ENCODE assay signal across 14 cellular contexts in the genomic region with DNA sequence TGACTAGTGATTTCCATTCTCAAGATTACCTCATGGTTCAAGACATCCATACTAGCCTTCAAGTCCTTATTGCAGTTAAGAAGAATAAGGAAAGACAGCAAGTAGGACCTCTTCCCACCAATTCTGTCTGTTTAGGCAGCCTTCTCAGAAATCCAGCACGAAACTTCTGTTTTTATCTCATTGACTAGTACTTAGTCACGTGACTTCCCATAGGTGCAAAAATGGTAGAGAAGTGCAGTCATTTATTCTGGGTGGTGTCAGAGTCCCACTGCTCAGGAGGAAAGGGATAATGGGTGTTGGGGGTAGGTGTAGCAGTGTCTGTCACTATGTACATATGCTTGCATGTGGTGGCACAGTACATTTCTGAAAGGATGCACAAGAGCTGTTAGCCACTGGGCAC. TPM values are rescaled to one million over a fixed set of nuclear protein-coding genes. Genes with fewer than 3 reads are reported as not detected.
DNase-seq lines count a peak whose midpoint lies in the region; ATAC-seq, FAIRE-seq and TF ChIP-seq lines count a peak whose summit lies in the region.
"Had no signal": no experiment of that assay in that cellular context is flagged by ENCODE, and none has a peak within 500 bp of the region (broad histone marks: within the 10 kb centered on the region; RNA-seq: fewer than 3 reads in every experiment).

No MANE protein-coding gene starts in this region.

- H3K4me1 ChIP-seq in CD8-positive, alpha-beta memory T cell (ENCODE audit: insufficient read depth, low read length): peaks cover 22% of the 10 kb centered on the region
- H3K4me1 ChIP-seq in GM12878 (ENCODE audit: control insufficient read depth, insufficient read depth, low read length) (no peaks in the 10 kb centered on the region), neuronal stem cell (ENCODE audit: control insufficient read depth in 2 of 2, insufficient read depth in 1 of 2, low read depth in 1 of 2, low read length in 2 of 2) (peaks cover 12% of the 10 kb centered on the region in 2 donors)
- H3K4me1 ChIP-seq: SJCRH30 had no signal

- H3K4me3 Mint-ChIP-seq in activated T-cell treated with anti-CD3 and anti-CD28 coated beads, Interleukin-2, amount 50 U/mL, for 24 hours: no peak overlapping the region
- no peak overlapping the region for H3K4me3 Mint-ChIP-seq in CD8-positive, alpha-beta memory T cell
- no peak overlapping the region for H3K4me3 Mint-ChIP-seq in activated CD8-positive, alpha-beta memory T cell treated with anti-CD3 and anti-CD28 coated beads, Interleukin-2, amount 10 ng/mL, durations not matched to agents 7 days and 5 days

- H3K4me2 ChIP-seq in GM12878 (ENCODE audit: control insufficient read depth, insufficient read depth) (no peak overlapping the region), neuronal stem cell (ENCODE audit: insufficient read depth, low read length, poor library complexity, severe bottlenecking) (no peak overlapping the region)

- peaks cover 13% of the 10 kb centered on the region for H3K9me3 Mint-ChIP-seq in activated T-cell treated with anti-CD3 and anti-CD28 coated beads, Interleukin-2, amount 50 U/mL, for 24 hours
- H3K9me3 Mint-ChIP-seq in CD8-positive, alpha-beta memory T cell: peaks cover 4 to 16% (median 15%) of the 10 kb centered on the region in 5 donors
- peaks cover 5% of the 10 kb centered on the region for H3K9me3 Mint-ChIP-seq in activated CD8-positive, alpha-beta memory T cell treated with anti-CD3 and anti-CD28 coated beads, Interleukin-2, amount 10 ng/mL, durations not matched to agents 7 days and 5 days (ENCODE audit: low read depth)

- DNase-seq in activated T-cell treated with anti-CD3 and anti-CD28 coated beads, Interleukin-2, amount 50 U/mL, for 24 hours: no peak
- DNase-seq in activated T-cell treated with anti-CD3 and anti-CD28 coated beads for 4 hours (no peak), GM12878 (ENCODE audit: low read depth, low spot score) (no peak), neuronal stem cell (ENCODE audit: low spot score) (no peak)
- no peak for DNase-seq in CD8-positive, alpha-beta memory T cell
- DNase-seq in activated CD8-positive, alpha-beta memory T cell treated with anti-CD3 and anti-CD28 coated beads, Interleukin-2, amount 10 ng/mL, durations not matched to agents 7 days and 5 days: no peak
- DNase-seq: C1 segment of cervical spinal cord, KG1, NCI-H1436, NCI-H2081, NCI-H82, PC-3, SJCRH30 had no signal

- RAD21 ChIA-PET in GM12878 (lab: Charles Lee; ENCODE audit: unreplicated experiment): no interaction called here

- no peaks in the 10 kb centered on the region for H3K27me3 ChIP-seq in CD8-positive, alpha-beta memory T cell (ENCODE audit: insufficient read depth, low read length, poor library complexity, severe bottlenecking)
- H3K27me3 ChIP-seq in GM12878 (replicated peaks in 1 of 2; ENCODE audit: control insufficient read depth in 2 of 2, insufficient read depth in 2 of 2, low read length in 1 of 2) (no peaks in the 10 kb centered on the region), neuronal stem cell (ENCODE audit: control insufficient read depth in 3 of 3, insufficient read depth in 3 of 3, low read depth in 1 of 3, low read length in 3 of 3) (no peaks in the 10 kb centered on the region)
- H3K27me3 ChIP-seq: SJCRH30 had no signal

- H3K36me3 ChIP-seq in CD8-positive, alpha-beta memory T cell (ENCODE audit: insufficient read depth, low read length): peaks cover 39% of the 10 kb centered on the region
- peaks cover 19 to 54% of the 10 kb centered on the region in 2 experiments for H3K36me3 ChIP-seq in GM12878 (ENCODE audit: control insufficient read depth in 2 of 2, insufficient read depth in 2 of 2, low read length in 1 of 2)
- peaks cover 0 to 20% of the 10 kb centered on the region in 2 donors for H3K36me3 ChIP-seq in neuronal stem cell (replicated peaks in 1 of 2; ENCODE audit: control insufficient read depth in 2 of 2, insufficient read depth in 2 of 2, low read length in 2 of 2)
- H3K36me3 ChIP-seq: SJCRH30 had no signal

- TF ChIP-seq RAD21 in GM12878 (IDR thresholded peaks at IDR 0.05; ENCODE audit: insufficient read depth, low read depth, low read length): no peak

- H3K79me2 ChIP-seq in GM12878 (ENCODE audit: control insufficient read depth, insufficient read depth, low read length): peaks cover 9% of the 10 kb centered on the region

- no peak overlapping the region for H2BK120ac ChIP-seq in neuronal stem cell (ENCODE audit: low read depth, low read length)

- H3K79me1 ChIP-seq in neuronal stem cell (ENCODE audit: low read depth, low read length): no peaks in the 10 kb centered on the region

- POLR2A ChIA-PET in CD8-positive, alpha-beta memory T cell (lab: Charles Lee): no interaction called here
- POLR2A ChIA-PET in GM12878 (lab: Charles Lee): interaction anchor here (0.6 kb wide), 1 partner anchor 150 kb away, joined by 3 read pairs; no protein-coding TSS in a partner anchor

- no peak overlapping the region for H3K14ac ChIP-seq in neuronal stem cell (ENCODE audit: low read length)

- no peaks in the 10 kb centered on the region for H3K9me3 ChIP-seq in CD8-positive, alpha-beta memory T cell (ENCODE audit: low read length)
- H3K9me3 ChIP-seq in GM12878 (replicated peaks; ENCODE audit: control insufficient read depth, insufficient read depth, low read length): no peaks in the 10 kb centered on the region; the same call in 1 of the 3 replicates
- H3K9me3 ChIP-seq in neuronal stem cell (replicated peaks in 1 of 2; ENCODE audit: control insufficient read depth in 2 of 2, insufficient read depth in 1 of 2, low read depth in 1 of 2, low read length in 2 of 2): peaks cover 2 to 24% of the 10 kb centered on the region in 2 donors
- H3K9me3 ChIP-seq: SJCRH30 had no signal

- H3K23ac ChIP-seq in neuronal stem cell (ENCODE audit: low read depth, low read length, poor library complexity): no peak overlapping the region

- no peak overlapping the region for H3K18ac ChIP-seq in neuronal stem cell (ENCODE audit: low read length)

- peak overlapping the region; percentile 70 for H4K8ac ChIP-seq in neuronal stem cell (ENCODE audit: low read depth, low read length)

- no TSS peak for BruUV-seq in GM12878 (replicated peaks; lab: Mats Ljungman, UMichigan)

- in situ Hi-C loops in GM12878 (cut with MboI): no loop called here

- no peak overlapping the region for H2BK5ac ChIP-seq in neuronal stem cell (ENCODE audit: low read length)

- H3K27ac ChIP-seq in CD8-positive, alpha-beta memory T cell (ENCODE audit: low read depth, low read length): no peak overlapping the region
- no peak overlapping the region for H3K27ac ChIP-seq in GM12878 (ENCODE audit: control insufficient read depth, insufficient read depth)
- H3K27ac ChIP-seq in neuronal stem cell (replicated peaks; ENCODE audit: low read length): no peak overlapping the region
- H3K27ac ChIP-seq: SJCRH30 had no signal

- WGBS in GM12878 (ENCODE audit: insufficient coverage, insufficient replicate concordance, low lambda C conversion rate, missing lambda C conversion rate): 92% methylated on average over 2 of the region's 2 CpGs
- WGBS in neuronal stem cell (ENCODE audit: extremely low coverage in 2 of 2, insufficient read length in 2 of 2, insufficient replicate concordance in 1 of 2), 2 donors: no CpG with 5 or more reads among the region's 2 CpGs

- no peak overlapping the region for H3K4ac ChIP-seq in neuronal stem cell (ENCODE audit: low read length)

- ATAC-seq in GM12878: no peak
- ATAC-seq in GM21576 (IDR thresholded peaks at IDR 0.05; ENCODE audit: unreplicated experiment): no peak
- ATAC-seq in activated CD8-positive, alpha-beta memory T cell treated with anti-CD3 and anti-CD28 coated beads, Interleukin-2, amount 10 ng/mL, durations not matched to agents 7 days and 5 days: no peak
- ATAC-seq: PC-3 had no signal

- no peak for TF ChIP-seq CTCF in GM12878 (IDR thresholded peaks at IDR 0.05 in 2 of 3, conservative IDR thresholded peaks at IDR 0.05 in 1 of 3; ENCODE audit: control insufficient read depth in 2 of 3, extremely low read depth in 1 of 3, insufficient read depth in 1 of 3, low read depth in 3 of 3, low read length in 3 of 3)

- H3K4me1 Mint-ChIP-seq in activated T-cell treated with anti-CD3 and anti-CD28 coated beads, Interleukin-2, amount 50 U/mL, for 24 hours (ENCODE audit: low read depth): peaks cover 74% of the 10 kb centered on the region
- peaks cover 77 to 95% (median 79%) of the 10 kb centered on the region in 3 donors for H3K4me1 Mint-ChIP-seq in CD8-positive, alpha-beta memory T cell
- peaks cover 28% of the 10 kb centered on the region for H3K4me1 Mint-ChIP-seq in activated CD8-positive, alpha-beta memory T cell treated with anti-CD3 and anti-CD28 coated beads, Interleukin-2, amount 10 ng/mL, durations not matched to agents 7 days and 5 days

- SMC1A ChIA-PET in GM12878 (lab: Charles Lee; ENCODE audit: uncharacterized antibody, unreplicated experiment): interaction anchor here (1.2 to 3.0 kb wide), 2 partner anchors 45 to 65 kb away, joined by 6 to 10 read pairs; no protein-coding TSS in a partner anchor

- no peak overlapping the region for H2BK12ac ChIP-seq in neuronal stem cell (ENCODE audit: low read length)

- H3K27me3 Mint-ChIP-seq in activated T-cell treated with anti-CD3 and anti-CD28 coated beads, Interleukin-2, amount 50 U/mL, for 24 hours: no peaks in the 10 kb centered on the region
- peaks cover 0 to 3% of the 10 kb centered on the region in 2 donors for H3K27me3 Mint-ChIP-seq in CD8-positive, alpha-beta memory T cell
- no peaks in the 10 kb centered on the region for H3K27me3 Mint-ChIP-seq in activated CD8-positive, alpha-beta memory T cell treated with anti-CD3 and anti-CD28 coated beads, Interleukin-2, amount 10 ng/mL, durations not matched to agents 7 days and 5 days

- H4K91ac ChIP-seq in neuronal stem cell (ENCODE audit: low read depth, low read length, poor library complexity): no peak overlapping the region

- CTCF ChIA-PET in CD8-positive, alpha-beta memory T cell (lab: Charles Lee): no interaction called here
- CTCF ChIA-PET in GM12878 (lab: Yijun Ruan, JAX): no interaction called here
- CTCF ChIA-PET in activated CD8-positive, alpha-beta memory T cell treated with anti-CD3 and anti-CD28 coated beads, Interleukin-2, amount 10 ng/mL, durations not matched to agents 7 days and 5 days (lab: Charles Lee): no interaction called here

- no peak overlapping the region for H2BK15ac ChIP-seq in neuronal stem cell (ENCODE audit: low read length)

- no peak overlapping the region for H2AK5ac ChIP-seq in neuronal stem cell (ENCODE audit: low read depth, low read length)

- no peak overlapping the region for H2AFZ ChIP-seq in GM12878 (ENCODE audit: control insufficient read depth, low read depth, low read length)
- no peak overlapping the region for H2AFZ ChIP-seq in neuronal stem cell (ENCODE audit: low read length)

- peaks cover 90% of the 10 kb centered on the region for H3K36me3 Mint-ChIP-seq in activated T-cell treated with anti-CD3 and anti-CD28 coated beads, Interleukin-2, amount 50 U/mL, for 24 hours (ENCODE audit: low read depth)
- peaks cover 51 to 90% (median 56%) of the 10 kb centered on the region in 3 donors for H3K36me3 Mint-ChIP-seq in CD8-positive, alpha-beta memory T cell
- H3K36me3 Mint-ChIP-seq in activated CD8-positive, alpha-beta memory T cell treated with anti-CD3 and anti-CD28 coated beads, Interleukin-2, amount 10 ng/mL, durations not matched to agents 7 days and 5 days: peaks cover 58% of the 10 kb centered on the region

- intact Hi-C loops in GM12878 (cut with micrococcal nuclease; ENCODE audit: unreplicated experiment): no loop called here

- peak overlapping the region; percentile 54 for H3K27ac Mint-ChIP-seq in activated T-cell treated with anti-CD3 and anti-CD28 coated beads, Interleukin-2, amount 50 U/mL, for 24 hours
- peak overlapping the region in 5 of 8 donors; percentile 37 to 80 (median 55) for H3K27ac Mint-ChIP-seq in CD8-positive, alpha-beta memory T cell
- H3K27ac Mint-ChIP-seq in activated CD8-positive, alpha-beta memory T cell treated with anti-CD3 and anti-CD28 coated beads, Interleukin-2, amount 10 ng/mL, durations not matched to agents 7 days and 5 days: no peak overlapping the region

- TF ChIP-seq POLR2A in GM12878 (IDR thresholded peaks at IDR 0.05; ENCODE audit: low read depth, low read length): no peak

- H3K9ac ChIP-seq in GM12878 (ENCODE audit: control insufficient read depth, insufficient read depth, low read length) (no peak overlapping the region), neuronal stem cell (ENCODE audit: low read depth, low read length, poor library complexity) (no peak overlapping the region)

- no peak for FAIRE-seq in GM12878 (lab: Jason Lieb, UNC)

- no peaks in the 10 kb centered on the region for H4K20me1 ChIP-seq in GM12878 (ENCODE audit: control insufficient read depth, insufficient read depth)

- H3K4me3 ChIP-seq in CD8-positive, alpha-beta memory T cell (ENCODE audit: low read length): no peak overlapping the region
- H3K4me3 ChIP-seq in GM12878 (no peak overlapping the region), neuronal stem cell (ENCODE audit: low read length in 2 of 2) (no peak overlapping the region)
- H3K4me3 ChIP-seq: SJCRH30 had no signal

- TF ChIP-seq EP300 in GM12878 (IDR thresholded peaks at IDR 0.05; ENCODE audit: borderline replicate concordance in 1 of 2, control insufficient read depth in 1 of 2, low read depth in 2 of 2, low read length in 2 of 2): no peak

RNA-seq across cellular contexts. Expression of gene SORL1, which starts 58.3 kb away (rescaled TPM):
- total RNA-seq in CD8-positive, alpha-beta memory T cell: 10 to 100 TPM; 44.5 to 46.9 TPM
- 220 TPM for polyA plus RNA-seq in CD8-positive, alpha-beta memory T cell
- total RNA-seq in GM12878 (2013; cell fraction: nucleolus; rRNA removed): 727 and 773 TPM in 2 replicates
- total RNA-seq in GM12878 (2014; rRNA removed) (75.1 and 77.9 TPM in 2 replicates), GM12878 (2014; rRNA removed; fragmentation: Illumina TruSeq; extraction: Trizol) (58.7 and 61.4 TPM in 2 replicates), GM12878 (2021) (99.6 and 107 TPM in 2 replicates)
- polyA plus RNA-seq in GM12878 (2011; ENCODE audit: low read depth): 41.0 TPM
- polyA plus RNA-seq in GM12878 (2011; rRNA removed) (74.4 and 102 TPM in 2 replicates), GM12878 (2014; fragmentation: Illumina TruSeq; extraction: Trizol) (60.0 and 68.0 TPM in 2 replicates), GM12878 (2014; fragmentation: Nextera tagmentation; extraction: Ambion mirVana) (10 to 100 TPM; 20.2 to 26.0 TPM), GM12878 (2014; rRNA removed) (42.4 and 44.0 TPM in 2 replicates), GM12878 (2016; fragmentation: Nextera tagmentation; extraction: Ambion mirVana) (10 to 100 TPM; 59.9 to 64.7 TPM)
- polyA plus RNA-seq in GM12878 (2011; cell fraction: cytosol; rRNA removed): 126 and 169 TPM in 2 replicates
- 326 and 357 TPM in 2 replicates for polyA plus RNA-seq in GM12878 (2011; cell fraction: nucleus; rRNA removed)
- 51.9 and 68.0 TPM in 2 replicates for polyA plus RNA-seq in GM12878 (2012)
- 515 and 644 TPM in 2 replicates for polyA minus RNA-seq in GM12878 (2011; rRNA and poly(A)+ RNA removed)
- polyA minus RNA-seq in GM12878 (2011; cell fraction: cytosol; rRNA and poly(A)+ RNA removed): 113 and 121 TPM in 2 replicates
- 258 and 338 TPM in 2 replicates for polyA minus RNA-seq in GM12878 (2011; cell fraction: nucleus; rRNA and poly(A)+ RNA removed)
- polyA plus RNA-seq in neuronal stem cell (2013, experiment 1 of 2): 6.7 TPM
- polyA plus RNA-seq in neuronal stem cell (2013, experiment 2 of 2): 6.7 TPM
- total RNA-seq in activated CD8-positive, alpha-beta memory T cell treated with anti-CD3 and anti-CD28 coated beads, Interleukin-2, amount 10 ng/mL, durations not matched to agents 7 days and 5 days: 10 to 100 TPM; 17.4 to 38.6 TPM
